Comparison of ENCODE assay signal across 22 cellular contexts in the genomic region with DNA sequence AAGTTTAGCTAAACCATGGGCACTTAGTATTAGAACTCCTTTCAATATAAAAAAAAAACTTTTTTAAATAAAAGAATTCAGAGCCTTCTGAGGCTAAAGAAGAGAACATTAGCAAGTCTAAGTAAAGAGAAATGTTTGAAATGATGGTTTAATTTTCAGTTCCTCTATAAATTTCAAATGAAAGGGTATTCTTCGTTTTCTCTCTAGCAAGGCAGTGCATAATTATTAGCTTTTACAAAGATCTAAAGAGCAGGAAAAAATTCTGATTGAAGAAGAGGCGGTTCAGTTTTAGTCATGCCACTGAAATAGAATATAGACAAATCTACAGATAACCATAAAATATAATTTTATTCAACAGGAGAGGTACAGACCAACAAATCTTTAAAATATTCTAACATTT. TPM values are rescaled to one million over a fixed set of nuclear protein-coding genes. Genes with fewer than 3 reads are reported as not detected.
A peak's percentile ranks its signal among the peaks of the same experiment; 100 is the strongest.
DNase-seq lines count a peak whose midpoint lies in the region; ATAC-seq, FAIRE-seq and TF ChIP-seq lines count a peak whose summit lies in the region.
"Had no signal": no experiment of that assay in that cellular context is flagged by ENCODE, and none has a peak within 500 bp of the region (broad histone marks: within the 10 kb centered on the region; RNA-seq: fewer than 3 reads in every experiment).

No MANE protein-coding gene starts in this region.

- H3K27me3 Mint-ChIP-seq in T-helper 1 cell treated with Interleukin-12 subunit alpha and Interleukin-12 subunit beta and Interleukin-4 antibody, amounts not matched to agents 30 μg/mL and 1 μg/mL, for 36 hours (ENCODE audit: low read depth), result no peaks in the 10 kb centered on the region
- H3K27me3 Mint-ChIP-seq in stimulated activated naive B cell treated with anti-CD40 and anti-IgM and Interleukin-4, amounts not matched to agents 10 μg/mL and 1 μg/mL and 100 μg/mL, for 72 hours, result no peaks in the 10 kb centered on the region
- H3K27me3 Mint-ChIP-seq: B cell; CD4-positive, alpha-beta T cell had no signal

- H2AFZ ChIP-seq in GM12878 (ENCODE audit: control insufficient read depth, low read depth, low read length), result no peak overlapping the region

- no peak for TF ChIP-seq POLR2A in GM12878 (IDR thresholded peaks at IDR 0.05; ENCODE audit: low read depth, low read length)

- SMC1A ChIA-PET in GM12878 (lab: Charles Lee; ENCODE audit: uncharacterized antibody, unreplicated experiment), result interaction anchor here (0.9 kb wide), 2 partner anchors 21 to 124 kb away, joined by 3 to 4 read pairs; no protein-coding TSS in a partner anchor

- BruUV-seq in GM12878 (replicated peaks; lab: Mats Ljungman, UMichigan), result no TSS peak

- H3K4me1 ChIP-seq in GM12878 (ENCODE audit: control insufficient read depth, insufficient read depth, low read length), result no peaks in the 10 kb centered on the region
- H3K4me1 ChIP-seq: A549, Caco-2 had no signal

- CTCF ChIA-PET in GM12878 (lab: Yijun Ruan, JAX), result interaction anchor here (1.0 to 1.2 kb wide), 2 partner anchors 9 to 16 kb away, joined by 3 read pairs; no protein-coding TSS in a partner anchor

- no peak overlapping the region for H3K9ac ChIP-seq in GM12878 (ENCODE audit: control insufficient read depth, insufficient read depth, low read length)
- H3K9ac ChIP-seq: BLaER1 treated with 17β-estradiol and CSF1 and Interleukin-3, amounts not matched to agents 10 nM and 100 nM had no signal

- in situ Hi-C loops in GM12878 (cut with MboI), result no loop called here

- no peak for TF ChIP-seq RAD21 in GM12878 (IDR thresholded peaks at IDR 0.05; ENCODE audit: insufficient read depth, low read depth, low read length)

- WGBS in GM12878 (ENCODE audit: insufficient coverage, insufficient replicate concordance, low lambda C conversion rate, missing lambda C conversion rate), result 56% methylated on average over 2 of the region's 2 CpGs

- H3K4me3 Mint-ChIP-seq in T-helper 1 cell treated with Interleukin-12 subunit alpha and Interleukin-12 subunit beta and Interleukin-4 antibody, amounts not matched to agents 30 μg/mL and 1 μg/mL, for 36 hours, result no peak overlapping the region
- no peak overlapping the region for H3K4me3 Mint-ChIP-seq in stimulated activated naive B cell treated with anti-CD40 and anti-IgM and Interleukin-4, amounts not matched to agents 10 μg/mL and 1 μg/mL and 100 μg/mL, for 72 hours
- H3K4me3 Mint-ChIP-seq: B cell; CD4-positive, alpha-beta T cell; CD8-positive, alpha-beta T cell had no signal

- H3K27me3 ChIP-seq in GM12878 (replicated peaks in 1 of 2; ENCODE audit: control insufficient read depth in 2 of 2, insufficient read depth in 2 of 2, low read length in 1 of 2), result no peaks in the 10 kb centered on the region
- H3K27me3 ChIP-seq: BLaER1 treated with 17β-estradiol and CSF1 and Interleukin-3, amounts not matched to agents 10 nM and 100 nM had no signal

- peaks cover 0 to 10% of the 10 kb centered on the region in 2 experiments; a peak in 2 of 4 replicates for H3K36me3 ChIP-seq in GM12878 (ENCODE audit: control insufficient read depth in 2 of 2, insufficient read depth in 2 of 2, low read length in 1 of 2)

- H4K20me1 ChIP-seq in GM12878 (ENCODE audit: control insufficient read depth, insufficient read depth), result no peaks in the 10 kb centered on the region
- H4K20me1 ChIP-seq: BLaER1 treated with 17β-estradiol and CSF1 and Interleukin-3, amounts not matched to agents 10 nM and 100 nM had no signal

- no peak overlapping the region for H3K4me2 ChIP-seq in GM12878 (ENCODE audit: control insufficient read depth, insufficient read depth)
- H3K4me2 ChIP-seq: A549 had no signal

- H3K36me3 Mint-ChIP-seq in T-helper 1 cell treated with Interleukin-12 subunit alpha and Interleukin-12 subunit beta and Interleukin-4 antibody, amounts not matched to agents 30 μg/mL and 1 μg/mL, for 36 hours (ENCODE audit: low read depth), result peaks cover 48% of the 10 kb centered on the region
- H3K36me3 Mint-ChIP-seq in stimulated activated naive B cell treated with anti-CD40 and anti-IgM and Interleukin-4, amounts not matched to agents 10 μg/mL and 1 μg/mL and 100 μg/mL, for 72 hours, result peaks cover 51 to 62% of the 10 kb centered on the region in 2 donors

- H3K79me2 ChIP-seq in GM12878 (ENCODE audit: control insufficient read depth, insufficient read depth, low read length), result no peaks in the 10 kb centered on the region

- POLR2A ChIA-PET in GM12878 (lab: Charles Lee), result interaction anchor here (1.5 kb wide), 1 partner anchor 18 kb away, joined by 3 read pairs; a partner anchor contains a TSS

- H3K4me1 Mint-ChIP-seq in T-helper 1 cell treated with Interleukin-12 subunit alpha and Interleukin-12 subunit beta and Interleukin-4 antibody, amounts not matched to agents 30 μg/mL and 1 μg/mL, for 36 hours (ENCODE audit: low read depth), result peaks cover 6% of the 10 kb centered on the region
- no peaks in the 10 kb centered on the region for H3K4me1 Mint-ChIP-seq in stimulated activated naive B cell treated with anti-CD40 and anti-IgM and Interleukin-4, amounts not matched to agents 10 μg/mL and 1 μg/mL and 100 μg/mL, for 72 hours

- no peaks in the 10 kb centered on the region; the same call in 2 of the 3 replicates for H3K9me3 ChIP-seq in GM12878 (replicated peaks; ENCODE audit: control insufficient read depth, insufficient read depth, low read length)

- peak; percentile 45 for ATAC-seq in GM12878
- ATAC-seq in stimulated activated naive B cell treated with anti-CD40 and anti-IgM and Interleukin-4, amounts not matched to agents 10 μg/mL and 1 μg/mL and 100 μg/mL, for 72 hours (replicated peaks), result peak; percentile 76 to 83
- no peak for ATAC-seq in HG03378 (IDR thresholded peaks at IDR 0.05; ENCODE audit: unreplicated experiment)
- ATAC-seq: A549; CD8-positive, alpha-beta T cell had no signal

- RAD21 ChIA-PET in GM12878 (lab: Charles Lee; ENCODE audit: unreplicated experiment), result interaction anchor here (0.9 to 1.1 kb wide), 2 partner anchors 14 to 55 kb away, joined by 3 read pairs; no protein-coding TSS in a partner anchor

- H3K4me3 ChIP-seq in GM12878, result no peak overlapping the region
- H3K4me3 ChIP-seq: A549; BLaER1 treated with 17β-estradiol and CSF1 and Interleukin-3, amounts not matched to agents 10 nM and 100 nM had no signal

- H3K9me3 Mint-ChIP-seq in T-helper 1 cell treated with Interleukin-12 subunit alpha and Interleukin-12 subunit beta and Interleukin-4 antibody, amounts not matched to agents 30 μg/mL and 1 μg/mL, for 36 hours, result peaks cover 12% of the 10 kb centered on the region
- H3K9me3 Mint-ChIP-seq in stimulated activated naive B cell treated with anti-CD40 and anti-IgM and Interleukin-4, amounts not matched to agents 10 μg/mL and 1 μg/mL and 100 μg/mL, for 72 hours, result peaks cover 6 to 8% of the 10 kb centered on the region in 2 donors
- H3K9me3 Mint-ChIP-seq: CD4-positive, alpha-beta T cell had no signal

- no peak for TF ChIP-seq EP300 in GM12878 (IDR thresholded peaks at IDR 0.05; ENCODE audit: borderline replicate concordance in 1 of 2, control insufficient read depth in 1 of 2, low read depth in 2 of 2, low read length in 2 of 2)

- TF ChIP-seq CTCF in GM12878 (IDR thresholded peaks at IDR 0.05 in 2 of 3, conservative IDR thresholded peaks at IDR 0.05 in 1 of 3; ENCODE audit: control insufficient read depth in 2 of 3, extremely low read depth in 1 of 3, insufficient read depth in 1 of 3, low read depth in 3 of 3, low read length in 3 of 3), result no peak

- intact Hi-C loops in GM12878 (cut with micrococcal nuclease; ENCODE audit: unreplicated experiment), result no loop called here

- peak overlapping the region; percentile 29 for H3K27ac Mint-ChIP-seq in T-helper 1 cell treated with Interleukin-12 subunit alpha and Interleukin-12 subunit beta and Interleukin-4 antibody, amounts not matched to agents 30 μg/mL and 1 μg/mL, for 36 hours
- no peak overlapping the region for H3K27ac Mint-ChIP-seq in stimulated activated naive B cell treated with anti-CD40 and anti-IgM and Interleukin-4, amounts not matched to agents 10 μg/mL and 1 μg/mL and 100 μg/mL, for 72 hours
- H3K27ac Mint-ChIP-seq: B cell; CD4-positive, alpha-beta T cell; CD8-positive, alpha-beta T cell had no signal

- FAIRE-seq in GM12878 (lab: Jason Lieb, UNC), result no peak
- FAIRE-seq: A549, D721Med, G401.6, GM12892, GM18507 had no signal

- no peak for DNase-seq in T-helper 1 cell
- DNase-seq in GM12878 (ENCODE audit: low read depth, low spot score), result no peak
- no peak for DNase-seq in stimulated activated naive B cell treated with anti-CD40 and anti-IgM and Interleukin-4, amounts not matched to agents 10 μg/mL and 1 μg/mL and 100 μg/mL, for 72 hours
- no peak for DNase-seq in T-helper 2 cell
- DNase-seq: AML-193; Caco-2; Calu3; CD4-positive, alpha-beta T cell; CD8-positive, alpha-beta T cell; DMS79 treated with DMSO at 0.1 percent for 48 hours; GF-D8 had no signal

- H3K27ac ChIP-seq in GM12878 (ENCODE audit: control insufficient read depth, insufficient read depth), result no peak overlapping the region
- H3K27ac ChIP-seq: 22Rv1; A549; BLaER1 treated with 17β-estradiol and CSF1 and Interleukin-3, amounts not matched to agents 10 nM and 100 nM; C4-2B had no signal

RNA-seq across cellular contexts. Expression of a gene that starts 18.0 kb away (rescaled TPM):
- 56.5 and 59.6 TPM in 2 replicates for total RNA-seq in GM12878 (2013; cell fraction: nucleolus; rRNA removed)
- total RNA-seq in GM12878 (2014; rRNA removed) (30.0 and 30.5 TPM in 2 replicates), GM12878 (2014; rRNA removed; fragmentation: Illumina TruSeq; extraction: Trizol) (41.1 and 43.8 TPM in 2 replicates), GM12878 (2021) (35.3 and 36.8 TPM in 2 replicates)
- polyA plus RNA-seq in GM12878 (2011; ENCODE audit: low read depth), result 12.6 TPM
- polyA plus RNA-seq in GM12878 (2011; rRNA removed) (50.7 and 86.2 TPM in 2 replicates), GM12878 (2014; fragmentation: Illumina TruSeq; extraction: Trizol) (36.8 and 43.0 TPM in 2 replicates), GM12878 (2014; fragmentation: Nextera tagmentation; extraction: Ambion mirVana) (10 to 100 TPM; 41.8 to 45.2 TPM), GM12878 (2014; rRNA removed) (25.9 and 27.5 TPM in 2 replicates), GM12878 (2016; fragmentation: Nextera tagmentation; extraction: Ambion mirVana) (10 to 100 TPM; 82.3 to 83.4 TPM)
- polyA plus RNA-seq in GM12878 (2011; cell fraction: cytosol; rRNA removed), result 19.8 and 22.8 TPM in 2 replicates
- 23.8 and 32.1 TPM in 2 replicates for polyA plus RNA-seq in GM12878 (2011; cell fraction: nucleus; rRNA removed)
- 18.0 and 26.3 TPM in 2 replicates for polyA plus RNA-seq in GM12878 (2012)
- 16.3 and 24.4 TPM in 2 replicates for polyA minus RNA-seq in GM12878 (2011; rRNA and poly(A)+ RNA removed)
- 6.7 and 13.1 TPM in 2 replicates for polyA minus RNA-seq in GM12878 (2011; cell fraction: cytosol; rRNA and poly(A)+ RNA removed)
- polyA minus RNA-seq in GM12878 (2011; cell fraction: nucleus; rRNA and poly(A)+ RNA removed), result 22.0 and 33.9 TPM in 2 replicates

RNA-seq across cellular contexts. Expression of a gene that starts 54.5 kb away (rescaled TPM):
- 1.9 and 2.7 TPM in 2 replicates for total RNA-seq in GM12878 (2013; cell fraction: nucleolus; rRNA removed)
- total RNA-seq in GM12878 (2014; rRNA removed) (14.7 and 15.4 TPM in 2 replicates), GM12878 (2014; rRNA removed; fragmentation: Illumina TruSeq; extraction: Trizol) (18.3 TPM in 2 replicates), GM12878 (2021) (10.0 and 12.0 TPM in 2 replicates)
- polyA plus RNA-seq in GM12878 (2011; ENCODE audit: low read depth), result 6.9 TPM
- polyA plus RNA-seq in GM12878 (2011; rRNA removed) (20.6 and 30.3 TPM in 2 replicates), GM12878 (2014; fragmentation: Illumina TruSeq; extraction: Trizol) (20.4 and 23.3 TPM in 2 replicates), GM12878 (2014; fragmentation: Nextera tagmentation; extraction: Ambion mirVana) (10 to 100 TPM; 11.4 to 17.7 TPM), GM12878 (2014; rRNA removed) (13.6 and 16.5 TPM in 2 replicates), GM12878 (2016; fragmentation: Nextera tagmentation; extraction: Ambion mirVana) (10 to 100 TPM; 25.2 to 26.7 TPM)
- polyA plus RNA-seq in GM12878 (2011; cell fraction: cytosol; rRNA removed), result 10.2 and 10.5 TPM in 2 replicates
- polyA plus RNA-seq in GM12878 (2011; cell fraction: nucleus; rRNA removed), result 3.1 and 4.0 TPM in 2 replicates
- polyA plus RNA-seq in GM12878 (2012), result 8.0 and 8.5 TPM in 2 replicates
- 3.1 TPM in 2 replicates for polyA minus RNA-seq in GM12878 (2011; rRNA and poly(A)+ RNA removed)
- polyA minus RNA-seq in GM12878 (2011; cell fraction: cytosol; rRNA and poly(A)+ RNA removed), result 1.9 and 2.3 TPM in 2 replicates
- polyA minus RNA-seq in GM12878 (2011; cell fraction: nucleus; rRNA and poly(A)+ RNA removed), result 1.5 and 3.3 TPM in 2 replicates
